Comparison of ENCODE assay signal across 13 cellular contexts in the genomic region with DNA sequence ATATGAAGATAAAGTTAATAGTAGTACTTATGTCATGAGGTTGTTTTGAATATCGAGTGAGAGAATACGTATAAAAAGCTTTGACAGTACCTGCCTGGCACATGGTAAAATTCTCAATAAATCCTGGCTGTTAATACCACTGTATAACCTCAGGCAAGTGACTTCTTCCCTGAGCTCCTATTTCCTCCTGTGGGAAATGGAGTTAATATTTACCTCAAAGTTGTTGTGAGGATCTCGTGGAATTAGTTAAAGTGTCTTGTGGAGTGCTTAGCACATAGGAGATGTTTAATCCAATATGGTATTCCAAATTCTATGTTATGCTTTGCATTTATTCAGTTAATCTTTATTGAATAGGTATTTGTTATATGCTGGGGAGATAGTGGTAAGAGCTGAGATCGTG. TPM values are rescaled to one million over a fixed set of nuclear protein-coding genes. Genes with fewer than 3 reads are reported as not detected.
DNase-seq lines count a peak whose midpoint lies in the region; ATAC-seq, FAIRE-seq and TF ChIP-seq lines count a peak whose summit lies in the region.
"Had no signal": no experiment of that assay in that cellular context is flagged by ENCODE, and none has a peak within 500 bp of the region (broad histone marks: within the 10 kb centered on the region; RNA-seq: fewer than 3 reads in every experiment).

No MANE protein-coding gene starts in this region.

- peak in 3 of 4 donors; percentile 20 to 45 (median 34) for ATAC-seq in pancreas
- ATAC-seq: CD8-positive, alpha-beta T cell had no signal

- 36 to 42% methylated on average over 4 of the region's 4 CpGs for WGBS in pancreas, 2 donors
- 86 to 93% (median 88%) methylated on average over 4 of the region's 4 CpGs for WGBS in ovary, 3 donors

- no peaks in the 10 kb centered on the region for H3K9me3 ChIP-seq in pancreas
- H3K9me3 ChIP-seq in ovary: no peaks in the 10 kb centered on the region

- no peak for TF ChIP-seq EP300 in ovary (IDR thresholded peaks at IDR 0.05)

- H3K27ac ChIP-seq in pancreas (no peak overlapping the region), ovary (no peak overlapping the region)

- TF ChIP-seq CTCF in pancreas (IDR thresholded peaks at IDR 0.05) (no peak), ovary (IDR thresholded peaks at IDR 0.05) (no peak), GM20000 (IDR thresholded peaks at IDR 0.05; ENCODE audit: extremely low read depth, missing control alignments) (no peak)

- no peak for TF ChIP-seq POLR2A in ovary (IDR thresholded peaks at IDR 0.05)

- no peak for FAIRE-seq in pancreas (lab: Jason Lieb, UNC)

- in situ Hi-C loops in Caki2 (cut with HindIII; ENCODE audit: low pct_unique_long_range_greater_than_20kb, low sequenced_read_pairs): no loop called here

- H3K27me3 ChIP-seq in pancreas (no peaks in the 10 kb centered on the region), ovary (no peaks in the 10 kb centered on the region)

- intact Hi-C loops in pancreas (cut with DNase I) (no loop called here), ovary (cut with DNase I) (no loop called here)

- H3K36me3 ChIP-seq in pancreas: no peaks in the 10 kb centered on the region
- no peaks in the 10 kb centered on the region for H3K36me3 ChIP-seq in ovary

- H3K4me3 ChIP-seq in pancreas: no peak overlapping the region
- no peak overlapping the region for H3K4me3 ChIP-seq in ovary

- H3K4me1 ChIP-seq in pancreas: peaks cover 16 to 25% (median 17%) of the 10 kb centered on the region in 3 donors
- no peaks in the 10 kb centered on the region for H3K4me1 ChIP-seq in ovary (ENCODE audit: insufficient read depth)

- DNase-seq in Caki2 (ENCODE audit: low read depth): peak; percentile 44
- DNase-seq in glomerular visceral epithelial cell (ENCODE audit: extremely low spot score): peak; percentile 44
- DNase-seq in left kidney (ENCODE audit: low read depth, low spot score): peak; percentile 13
- no peak for DNase-seq in pancreas
- no peak for DNase-seq in ovary
- DNase-seq in GM20000 (ENCODE audit: low spot score): no peak
- no peak for DNase-seq in activated T-cell treated with anti-CD3 and anti-CD28 coated beads for 4 hours
- no peak for DNase-seq in iPS-NIHi11 (ENCODE audit: low spot score)
- DNase-seq: CD8-positive, alpha-beta T cell; COR-L47; HCEC 1CT; HFFc6; IMR-90 had no signal

RNA-seq across cellular contexts. Expression of a gene that starts 18.5 kb away (rescaled TPM):
- 13.2 and 32.4 TPM in 2 replicates for total RNA-seq in Caki2 (2014; rRNA removed; shearing (Covaris generic); ENCODE audit: low replicate concordance)
- total RNA-seq in pancreas (10 to 100 TPM; 15.8 to 27.7 (median 17.7) TPM), ovary (10 to 100 TPM; 16.2 to 39.2 (median 29.6) TPM)
- polyA plus RNA-seq in pancreas (10 to 100 TPM in 1 of 2 donors, 1 to 10 TPM in 1; 5.4 to 15.1 TPM), ovary (10 to 100 TPM in 1 of 2 donors, 1 to 10 TPM in 1; 5.4 to 18.8 TPM)

Comparison
In these comparisons a context has a peak if more than half of its experiments do, and no peak if none do; other contexts are left out.
1. DNase-seq: peak in Caki2 (single experiment), glomerular visceral epithelial cell (single experiment) and left kidney (single experiment); none in pancreas (0 of 6), ovary (0 of 5), GM20000 (single experiment), activated T-cell treated with anti-CD3 and anti-CD28 coated beads for 4 hours (single experiment) and iPS-NIHi11 (single experiment).